Comparison of ENCODE assay signal across 30 cellular contexts in genomic region chrX:425056-425455, GRCh38.
"Had no signal": no experiment of that assay in that cellular context is flagged by ENCODE, and none has a peak within 500 bp of the region (broad histone marks: within the 10 kb centered on the region; RNA-seq: fewer than 3 reads in every experiment).

No MANE protein-coding gene starts in this region.

- H3K4me3 ChIP-seq: ascending aorta, breast epithelium, cardiac muscle cell, esophagus squamous epithelium, gastroesophageal sphincter had no signal

- H3K9me3 ChIP-seq: ascending aorta, breast epithelium, esophagus squamous epithelium, gastroesophageal sphincter had no signal

- ATAC-seq: activated CD4-positive, alpha-beta T cell treated with anti-CD3 and anti-CD28 coated beads for 36 hours; activated CD8-positive, alpha-beta memory T cell treated with anti-CD3 and anti-CD28 coated beads, Interleukin-2, amount 10 ng/mL, durations not matched to agents 7 days and 5 days; activated CD8-positive, alpha-beta T cell treated with anti-CD3 and anti-CD28 coated beads, Interleukin-2, amount 10 ng/mL, durations not matched to agents 7 days and 5 days; activated naive CD4-positive, alpha-beta T cell treated with anti-CD3 and anti-CD28 coated beads, Interleukin-2, amount 50 U/mL, for 72 hours; effector memory CD8-positive, alpha-beta T cell; gastroesophageal sphincter; T-helper 17 cell had no signal

- H3K27ac ChIP-seq: ascending aorta, breast epithelium, cardiac muscle cell, epithelial cell of prostate, esophagus squamous epithelium, gastroesophageal sphincter had no signal

- FAIRE-seq: colon had no signal

- H3K4me1 ChIP-seq: ascending aorta, breast epithelium, gastroesophageal sphincter had no signal

- DNase-seq: activated CD4-positive, alpha-beta memory T cell treated with anti-CD3 and anti-CD28 coated beads for 36 hours; activated CD4-positive, alpha-beta T cell treated with anti-CD3 and anti-CD28 coated beads for 36 hours; activated CD4-positive, alpha-beta T cell treated with anti-CD3 and anti-CD28 coated beads, Interleukin-2, amount 10 ng/mL, durations not matched to agents 24 days and 14 days; activated CD4-positive, CD25-positive, alpha-beta regulatory T cell; activated CD4-positive, CD25-positive, alpha-beta regulatory T cell treated with anti-CD3 and anti-CD28 coated beads, Interleukin-2, amount 50 U/mL, for 72 hours; activated CD8-positive, alpha-beta memory T cell treated with anti-CD3 and anti-CD28 coated beads, Interleukin-2, amount 10 ng/mL, durations not matched to agents 7 days and 5 days; activated CD8-positive, alpha-beta memory T cell treated with anti-CD3 and anti-CD28 coated beads, Interleukin-2, amount 50 U/mL, for 4 hours; activated CD8-positive, alpha-beta T cell treated with anti-CD3 and anti-CD28 coated beads, Interleukin-2, amount 10 ng/mL, durations not matched to agents 7 days and 5 days; activated gamma-delta T cell; activated naive CD4-positive, alpha-beta T cell; activated naive CD4-positive, alpha-beta T cell treated with anti-CD3 and anti-CD28 coated beads, Interleukin-2, amount 10 ng/mL, durations not matched to agents 7 days and 5 days; activated naive CD8-positive, alpha-beta T cell treated with anti-CD3 and anti-CD28 coated beads, Interleukin-2, amount 10 ng/mL, durations not matched to agents 7 days and 5 days; activated T-cell treated with anti-CD3 and anti-CD28 coated beads, Interleukin-2, amount 50 U/mL, for 1 hour; activated T-cell treated with anti-CD3 and anti-CD28 coated beads, Interleukin-2, amount 50 U/mL, for 48 hours; cortex of kidney; dermis blood vessel endothelial cell; effector CD4-positive, alpha-beta T cell; effector memory CD8-positive, alpha-beta T cell; esophagus squamous epithelium; foreskin melanocyte; T-helper 1 cell; T-helper 17 cell; T1000 had no signal

- H3K36me3 ChIP-seq: ascending aorta, breast epithelium, cardiac muscle cell, esophagus squamous epithelium, gastroesophageal sphincter had no signal
